In genomic region chr17:35312790-35313711, GRCh38 we compare ENCODE assay signal across 8 cellular contexts.
DNase-seq lines count a peak whose midpoint lies in the region; ATAC-seq, FAIRE-seq and TF ChIP-seq lines count a peak whose summit lies in the region.

No MANE protein-coding gene starts in this region.

- TF ChIP-seq CTCF in IMR-90 (conservative IDR thresholded peaks at IDR 0.05; ENCODE audit: low read depth, low read length), result peak; percentile 80
- TF ChIP-seq CTCF in RWPE1 (conservative IDR thresholded peaks at IDR 0.05; ENCODE audit: low read depth), result peak; percentile 79
- peak; percentile 71 to 84 (median 76) for TF ChIP-seq CTCF in gastroesophageal sphincter (IDR thresholded peaks at IDR 0.05)

- peak overlapping the region; percentile 56; the same call in 1 of the 2 replicates for H3K4me2 ChIP-seq in IMR-90 (ENCODE audit: low read depth, low read length)

- peak overlapping the region; percentile 89 for H2AFZ ChIP-seq in IMR-90 (replicated peaks; ENCODE audit: low read length, poor library complexity)

- no peak overlapping the region for H4K5ac ChIP-seq in IMR-90 (ENCODE audit: low read depth, low read length)

- H3K27ac ChIP-seq in IMR-90 (ENCODE audit: insufficient read depth, low read length) (no peak overlapping the region), RWPE1 (no peak overlapping the region), gastroesophageal sphincter (peak overlapping the region in 3 of 4 donors; percentile 33 to 64 (median 38)), subcutaneous abdominal adipose tissue (ENCODE audit: low read depth, low read length) (peak overlapping the region; percentile 63)

- CTCF ChIA-PET in IMR-90 (lab: Yijun Ruan, JAX) (interaction anchor here (0.5 to 3.2 kb wide), 13 partner anchors 10 to 401 kb away, joined by 3 to 18 read pairs (median 3); partner anchors contain the start of genes SLFN11 and SLFN12L), RWPE1 (lab: Yijun Ruan, JAX) (interaction anchor here (0.5 to 5.5 kb wide), 12 partner anchors 12 to 383 kb away, joined by 3 to 46 read pairs (median 4); partner anchors contain the start of gene SLFN5)

- H3K9ac ChIP-seq in IMR-90 (ENCODE audit: low read depth, low read length) (no peak overlapping the region), subcutaneous abdominal adipose tissue (ENCODE audit: low read length in 5 of 5) (peak overlapping the region in 3 of 5 donors; percentile 59 to 77 (median 67))

- FAIRE-seq in GM19239 (lab: Jason Lieb, UNC), result peak; percentile 100

- dilution Hi-C loops in IMR-90 (cut with HindIII; ENCODE audit: low sequenced_read_pairs, unreplicated experiment), result loop anchor here (25.0 kb wide), 1 partner anchor 224 kb away; the partner anchor contains the start of gene SLFN12L

- ATAC-seq in IMR-90 (ENCODE audit: low read depth) (peak; percentile 94), gastroesophageal sphincter (peak; percentile 86)

- intact Hi-C loops in IMR-90 (cut with micrococcal nuclease), result loop anchor here (1.0 to 10.0 kb wide), 7 partner anchors 119 to 878 kb away; partner anchors contain the start of gene SLFN12

- H2AK9ac ChIP-seq in IMR-90 (replicated peaks; ENCODE audit: low read depth, low read length, poor library complexity), result peak overlapping the region; percentile 83

- H3K9me3 ChIP-seq in IMR-90 (ENCODE audit: control insufficient read depth, insufficient read depth, low read length) (no peaks in the 10 kb centered on the region), gastroesophageal sphincter (no peaks in the 10 kb centered on the region), subcutaneous abdominal adipose tissue (ENCODE audit: control insufficient read depth in 5 of 5, low read length in 5 of 5) (peaks cover 0 to 3% (median 0%) of the 10 kb centered on the region in 5 donors)

- no TSS peak for BruUV-seq in IMR-90 (replicated peaks; lab: Mats Ljungman, UMichigan)

- no peaks in the 10 kb centered on the region for H3K79me1 ChIP-seq in IMR-90 (ENCODE audit: low read depth in 1 of 2, low read length in 2 of 2)

- TF ChIP-seq RAD21 in IMR-90 (IDR thresholded peaks at IDR 0.05; ENCODE audit: low read length), result peak; percentile 81

- DNase-seq in Ammon's horn (ENCODE audit: low spot score) (peak; percentile 84), GM19239 (ENCODE audit: insufficient read length, low spot score) (peak; percentile 54), IMR-90 (peak; percentile 73), RWPE1 (ENCODE audit: low spot score) (peak; percentile 44), non-pigmented ciliary epithelial cell (ENCODE audit: low read depth) (peak; percentile 27)
- DNase-seq in activated T-helper 9 cell treated with anti-CD3 and anti-CD28 coated beads, Interleukin-2, amount 50 U/mL, for 16 hours (ENCODE audit: low read depth), result peak; percentile 43

- H3K36me3 ChIP-seq in IMR-90 (ENCODE audit: control insufficient read depth, insufficient read depth, low read length), result no peaks in the 10 kb centered on the region
- H3K36me3 ChIP-seq in gastroesophageal sphincter, result no peaks in the 10 kb centered on the region
- no peaks in the 10 kb centered on the region for H3K36me3 ChIP-seq in subcutaneous abdominal adipose tissue (ENCODE audit: control insufficient read depth in 5 of 5, insufficient read depth in 5 of 5, low read length in 5 of 5)

- H3K23ac ChIP-seq in IMR-90 (ENCODE audit: low read depth, low read length), result no peak overlapping the region

- 47% methylated on average over 8 of the region's 20 CpGs; no CpG with 5 or more reads in 1 of the 2 experiments for WGBS in IMR-90 (ENCODE audit: extremely low coverage in 2 of 2, insufficient read length in 1 of 2), 2 experiments
- WGBS in gastroesophageal sphincter (ENCODE audit: low coverage in 1 of 2), 2 donors, result 0 to 10% methylated on average over 5 to 6 of the region's 20 CpGs

- in situ Hi-C loops in IMR-90 (cut with MboI; ENCODE audit: low sequenced_read_pairs), result loop anchor here (5.0 kb wide), 1 partner anchor 224 kb away; the partner anchor contains the start of gene SLFN12L

- H3K9me1 ChIP-seq in IMR-90 (ENCODE audit: insufficient read depth, low read length), result no peaks in the 10 kb centered on the region

- no peaks in the 10 kb centered on the region for H3K27me3 ChIP-seq in IMR-90 (ENCODE audit: control insufficient read depth, insufficient read depth, low read length)
- peaks cover 19% of the 10 kb centered on the region for H3K27me3 ChIP-seq in gastroesophageal sphincter
- H3K27me3 ChIP-seq in subcutaneous abdominal adipose tissue (ENCODE audit: control insufficient read depth in 5 of 5, insufficient read depth in 4 of 5, low read length in 5 of 5), result peaks cover 0 to 11% (median 4%) of the 10 kb centered on the region in 5 donors

- H3K4me3 ChIP-seq in IMR-90 (ENCODE audit: insufficient read depth, low read depth, low read length) (no peak overlapping the region), gastroesophageal sphincter (peak overlapping the region in 1 of 2 donors; percentile 38), subcutaneous abdominal adipose tissue (ENCODE audit: low read depth in 1 of 5, low read length in 5 of 5) (peak overlapping the region; percentile 45 to 70 (median 70))

- no peak for TF ChIP-seq POLR2A in IMR-90 (IDR thresholded peaks at IDR 0.05; ENCODE audit: low read depth, low read length)
- no peak for TF ChIP-seq POLR2A in gastroesophageal sphincter (IDR thresholded peaks at IDR 0.05)

- no peak overlapping the region for H2BK5ac ChIP-seq in IMR-90 (ENCODE audit: low read depth, low read length, poor library complexity, severe bottlenecking)

- peak overlapping the region; percentile 2; the same call in 1 of the 2 replicates for H3K4ac ChIP-seq in IMR-90 (ENCODE audit: low read depth, low read length)

- no peak overlapping the region for H3K56ac ChIP-seq in IMR-90 (ENCODE audit: extremely low read depth, insufficient read depth, low read length)

- TF ChIP-seq EP300 in gastroesophageal sphincter (IDR thresholded peaks at IDR 0.05), result no peak

- no peak overlapping the region for H3K18ac ChIP-seq in IMR-90 (ENCODE audit: low read depth, low read length)

- H2BK20ac ChIP-seq in IMR-90 (ENCODE audit: low read depth, low read length), result no peak overlapping the region

- H4K20me1 ChIP-seq in IMR-90 (ENCODE audit: insufficient read depth, low read length), result no peaks in the 10 kb centered on the region

- no peak overlapping the region for H3K14ac ChIP-seq in IMR-90 (replicated peaks; ENCODE audit: low read depth, low read length)

- no peak overlapping the region for H2BK15ac ChIP-seq in IMR-90 (ENCODE audit: low read depth, low read length)

- POLR2A ChIA-PET in IMR-90 (lab: Charles Lee; ENCODE audit: unreplicated experiment), result interaction anchor here (0.9 kb wide), 1 partner anchor 226 kb away, joined by 3 read pairs; no protein-coding TSS in a partner anchor
- POLR2A ChIA-PET in RWPE1 (lab: Yijun Ruan, JAX; ENCODE audit: low non-redundant PET), result no interaction called here

- no peak overlapping the region; the same call in 1 of the 2 replicates for H4K91ac ChIP-seq in IMR-90 (ENCODE audit: insufficient read depth, low read depth, low read length)

- peak overlapping the region; percentile 53; the same call in 1 of the 2 replicates for H2AK5ac ChIP-seq in IMR-90 (ENCODE audit: low read depth, low read length)

- H3K4me1 ChIP-seq in IMR-90 (ENCODE audit: control insufficient read depth, insufficient read depth, low read length) (peaks cover 3% of the 10 kb centered on the region; the same call in 1 of the 2 replicates), gastroesophageal sphincter (peaks cover 0 to 31% (median 7%) of the 10 kb centered on the region in 3 donors), subcutaneous abdominal adipose tissue (ENCODE audit: control insufficient read depth in 5 of 5, insufficient read depth in 5 of 5, low read length in 5 of 5) (peaks cover 3 to 26% (median 24%) of the 10 kb centered on the region in 5 donors)

- no peak overlapping the region for H2BK120ac ChIP-seq in IMR-90 (ENCODE audit: low read depth, low read length)

- peak overlapping the region in 1 of 2 experiments; percentile 23; a peak in 1 of 4 replicates for H4K8ac ChIP-seq in IMR-90 (ENCODE audit: low read depth in 2 of 2, low read length in 2 of 2)

TF ChIP-seq in IMR-90, 13 proteins besides CTCF, POLR2A, EP300 and RAD21:
- TF ChIP-seq SMC3 (IDR thresholded peaks at IDR 0.05; ENCODE audit: low read depth, low read length) (peak; percentile 79), MAZ (IDR thresholded peaks at IDR 0.05; ENCODE audit: borderline replicate concordance, low read depth, low read length) (no peak)

Comparison
In these comparisons a context has a peak if more than half of its experiments do, and no peak if none do; other contexts are left out.
1. DNase-seq: peak in every context shown above with its lines; median percentile 84 in Ammon's horn; 73 in IMR-90; 54 in GM19239; 44 in RWPE1; 43 in activated T-helper 9 cell treated with anti-CD3 and anti-CD28 coated beads, Interleukin-2, amount 50 U/mL, for 16 hours; 27 in non-pigmented ciliary epithelial cell.
2. H3K27ac ChIP-seq: peak in gastroesophageal sphincter (3 of 4) and subcutaneous abdominal adipose tissue (single experiment); none in IMR-90 (single experiment) and RWPE1 (single experiment).
3. Peak in every context shown above with its lines, with median percentiles within 50 percentile points of each other: CTCF ChIP-seq.